In the genomic region with DNA sequence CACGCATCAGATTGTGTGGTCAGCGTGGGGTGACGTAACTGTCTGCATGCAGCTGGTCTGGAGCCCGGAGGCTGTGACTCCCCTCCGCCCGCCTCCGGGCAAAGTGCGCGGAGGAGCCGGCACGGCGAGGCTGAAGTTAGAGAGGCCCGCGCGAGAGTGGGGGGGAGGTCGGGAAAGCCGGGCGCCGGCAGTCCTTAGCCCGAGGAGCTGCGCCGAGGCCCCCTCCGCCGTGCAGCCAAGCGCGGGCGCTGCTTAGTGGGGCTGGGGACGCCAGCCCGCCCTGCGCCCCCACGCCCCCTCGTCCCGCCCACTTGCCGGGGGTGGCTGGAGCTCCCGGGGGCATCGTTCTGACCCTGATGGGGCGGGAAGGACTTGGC, we compare ENCODE assay signal across 1 cellular context.
TF ChIP-seq lines count a peak whose summit lies in the region.

No MANE protein-coding gene starts in this region.

TF ChIP-seq in HCT116, 20 proteins besides CTCF, POLR2A, EP300 and RAD21 (continued from another document):
- TF ChIP-seq, protein P1, sequence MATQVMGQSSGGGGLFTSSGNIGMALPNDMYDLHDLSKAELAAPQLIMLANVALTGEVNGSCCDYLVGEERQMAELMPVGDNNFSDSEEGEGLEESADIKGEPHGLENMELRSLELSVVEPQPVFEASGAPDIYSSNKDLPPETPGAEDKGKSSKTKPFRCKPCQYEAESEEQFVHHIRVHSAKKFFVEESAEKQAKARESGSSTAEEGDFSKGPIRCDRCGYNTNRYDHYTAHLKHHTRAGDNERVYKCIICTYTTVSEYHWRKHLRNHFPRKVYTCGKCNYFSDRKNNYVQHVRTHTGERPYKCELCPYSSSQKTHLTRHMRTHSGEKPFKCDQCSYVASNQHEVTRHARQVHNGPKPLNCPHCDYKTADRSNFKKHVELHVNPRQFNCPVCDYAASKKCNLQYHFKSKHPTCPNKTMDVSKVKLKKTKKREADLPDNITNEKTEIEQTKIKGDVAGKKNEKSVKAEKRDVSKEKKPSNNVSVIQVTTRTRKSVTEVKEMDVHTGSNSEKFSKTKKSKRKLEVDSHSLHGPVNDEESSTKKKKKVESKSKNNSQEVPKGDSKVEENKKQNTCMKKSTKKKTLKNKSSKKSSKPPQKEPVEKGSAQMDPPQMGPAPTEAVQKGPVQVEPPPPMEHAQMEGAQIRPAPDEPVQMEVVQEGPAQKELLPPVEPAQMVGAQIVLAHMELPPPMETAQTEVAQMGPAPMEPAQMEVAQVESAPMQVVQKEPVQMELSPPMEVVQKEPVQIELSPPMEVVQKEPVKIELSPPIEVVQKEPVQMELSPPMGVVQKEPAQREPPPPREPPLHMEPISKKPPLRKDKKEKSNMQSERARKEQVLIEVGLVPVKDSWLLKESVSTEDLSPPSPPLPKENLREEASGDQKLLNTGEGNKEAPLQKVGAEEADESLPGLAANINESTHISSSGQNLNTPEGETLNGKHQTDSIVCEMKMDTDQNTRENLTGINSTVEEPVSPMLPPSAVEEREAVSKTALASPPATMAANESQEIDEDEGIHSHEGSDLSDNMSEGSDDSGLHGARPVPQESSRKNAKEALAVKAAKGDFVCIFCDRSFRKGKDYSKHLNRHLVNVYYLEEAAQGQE (IDR thresholded peaks at IDR 0.05; ENCODE audit: low read depth): no peak
- TF ChIP-seq, protein P2, sequence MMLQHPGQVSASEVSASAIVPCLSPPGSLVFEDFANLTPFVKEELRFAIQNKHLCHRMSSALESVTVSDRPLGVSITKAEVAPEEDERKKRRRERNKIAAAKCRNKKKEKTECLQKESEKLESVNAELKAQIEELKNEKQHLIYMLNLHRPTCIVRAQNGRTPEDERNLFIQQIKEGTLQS (IDR thresholded peaks at IDR 0.05): no peak
